ENCODE assay signal across 12 cellular contexts in genomic region chr4:15893967-15894366, GRCh38. TPM values are rescaled to one million over a fixed set of nuclear protein-coding genes. Genes with fewer than 3 reads are reported as not detected.
DNase-seq lines count a peak whose midpoint lies in the region; ATAC-seq, FAIRE-seq and TF ChIP-seq lines count a peak whose summit lies in the region.
"Had no signal": no experiment of that assay in that cellular context is flagged by ENCODE, and none has a peak within 500 bp of the region (broad histone marks: within the 10 kb centered on the region; RNA-seq: fewer than 3 reads in every experiment).

No MANE protein-coding gene starts in this region.

- H3K27me3 ChIP-seq in left lung (no peaks in the 10 kb centered on the region), HepG2 (ENCODE audit: control insufficient read depth in 1 of 2, insufficient read depth in 2 of 2, low read length in 2 of 2) (no peaks in the 10 kb centered on the region)
- H3K27me3 ChIP-seq: BLaER1, right atrium auricular region had no signal

- no peaks in the 10 kb centered on the region for H3K36me3 Mint-ChIP-seq in progenitor cell of endocrine pancreas (ENCODE audit: insufficient read depth)
- H3K36me3 Mint-ChIP-seq: activated naive CD4-positive, alpha-beta T cell treated with anti-CD3 and anti-CD28 coated beads, Interleukin-2, amount 10 ng/mL, durations not matched to agents 7 days and 5 days had no signal

- H3K9me3 ChIP-seq in left lung (no peaks in the 10 kb centered on the region), HepG2 (ENCODE audit: low read length) (no peaks in the 10 kb centered on the region)
- H3K9me3 ChIP-seq: BLaER1, right atrium auricular region had no signal

- TF ChIP-seq RAD21 in HepG2 (CRISPR knock-in tag; IDR thresholded peaks at IDR 0.05), result no peak

- H3K4me3 ChIP-seq in left lung (no peak overlapping the region), HepG2 (replicated peaks in 1 of 3; ENCODE audit: insufficient read depth in 1 of 3, low read depth in 2 of 3, low read length in 3 of 3) (no peak overlapping the region)
- H3K4me3 ChIP-seq: BLaER1, right atrium auricular region had no signal

- H3K4me3 Mint-ChIP-seq in progenitor cell of endocrine pancreas (ENCODE audit: low read depth), result no peak overlapping the region
- H3K4me3 Mint-ChIP-seq: activated naive CD4-positive, alpha-beta T cell treated with anti-CD3 and anti-CD28 coated beads, Interleukin-2, amount 10 ng/mL, durations not matched to agents 7 days and 5 days had no signal

- in situ Hi-C loops in ACHN (cut with HindIII; ENCODE audit: low pct_ligation_motif_present, low pct_unique_long_range_greater_than_20kb, low sequenced_read_pairs) (no loop called here), HepG2 (cut with HindIII; ENCODE audit: extremely low pct_ligation_motif_present, low pct_unique_long_range_greater_than_20kb) (no loop called here)

- H3K4me1 ChIP-seq in left lung (no peaks in the 10 kb centered on the region), HepG2 (ENCODE audit: insufficient read depth, low read length) (no peaks in the 10 kb centered on the region)
- H3K4me1 ChIP-seq: right atrium auricular region had no signal

- H3K27ac Mint-ChIP-seq in progenitor cell of endocrine pancreas, result no peak overlapping the region
- H3K27ac Mint-ChIP-seq: activated naive CD4-positive, alpha-beta T cell treated with anti-CD3 and anti-CD28 coated beads, Interleukin-2, amount 10 ng/mL, durations not matched to agents 7 days and 5 days had no signal

- no peak for TF ChIP-seq CTCF in left lung (IDR thresholded peaks at IDR 0.05)
- TF ChIP-seq CTCF in HepG2 (CRISPR knock-in tag; IDR thresholded peaks at IDR 0.05), result no peak
- TF ChIP-seq CTCF in progenitor cell of endocrine pancreas (IDR thresholded peaks at IDR 0.05; ENCODE audit: unreplicated experiment), result no peak

- TF ChIP-seq EP300 in HepG2 (IDR thresholded peaks at IDR 0.05; ENCODE audit: low read depth in 2 of 2, low read length in 2 of 2), result no peak
- no peak for TF ChIP-seq EP300 in HepG2 (CRISPR knock-in tag; IDR thresholded peaks at IDR 0.05; ENCODE audit: borderline replicate concordance)

- peaks cover 8% of the 10 kb centered on the region for H3K27me3 Mint-ChIP-seq in progenitor cell of endocrine pancreas

- FAIRE-seq in HepG2 (lab: Jason Lieb, UNC), result no peak

- intact Hi-C loops in left lung (cut with DNase I), result no loop called here
- intact Hi-C loops in HepG2 (cut with micrococcal nuclease; ENCODE audit: unreplicated experiment), result no loop called here

- no peak overlapping the region for H2AFZ ChIP-seq in HepG2 (ENCODE audit: low read length)

- DNase-seq in ACHN, result peak; percentile 85
- peak; percentile 86 for DNase-seq in HT-29 (ENCODE audit: low spot score)
- DNase-seq in brain pericyte (ENCODE audit: low read depth, low spot score), result peak; percentile 29
- no peak for DNase-seq in left lung
- DNase-seq in HepG2 (ENCODE audit: low spot score), result no peak
- DNase-seq in progenitor cell of endocrine pancreas (ENCODE audit: low spot score, unreplicated experiment), result no peak
- DNase-seq: activated naive CD4-positive, alpha-beta T cell treated with anti-CD3 and anti-CD28 coated beads, Interleukin-2, amount 10 ng/mL, durations not matched to agents 7 days and 5 days had no signal

- H3K27ac ChIP-seq in left lung, result peak overlapping the region in 1 of 2 donors; percentile 67
- H3K27ac ChIP-seq in HepG2 (ENCODE audit: extremely low read length, insufficient read depth, low read length), result no peak overlapping the region
- H3K27ac ChIP-seq: BLaER1, right atrium auricular region had no signal

- no peak for TF ChIP-seq POLR2A in HepG2 (IDR thresholded peaks at IDR 0.05; ENCODE audit: insufficient read depth in 1 of 2, low read depth in 2 of 2, low read length in 2 of 2)

- POLR2A ChIA-PET in HepG2 (lab: Yijun Ruan, JAX), result no interaction called here

- H3K4me2 ChIP-seq in HepG2 (ENCODE audit: low read depth, low read length), result no peak overlapping the region
- H3K4me2 ChIP-seq: BLaER1 had no signal

- CTCF ChIA-PET in HepG2 (lab: Yijun Ruan, JAX; ENCODE audit: low intra/inter-chr PET ratio, low total read pairs), result no interaction called here

- H3K9ac ChIP-seq in HepG2 (ENCODE audit: insufficient read depth, low read depth, low read length), result no peak overlapping the region
- H3K9ac ChIP-seq: BLaER1 had no signal

- no peaks in the 10 kb centered on the region for H3K4me1 Mint-ChIP-seq in progenitor cell of endocrine pancreas (ENCODE audit: low read depth)
- H3K4me1 Mint-ChIP-seq: activated naive CD4-positive, alpha-beta T cell treated with anti-CD3 and anti-CD28 coated beads, Interleukin-2, amount 10 ng/mL, durations not matched to agents 7 days and 5 days had no signal

- H3K9me3 Mint-ChIP-seq in progenitor cell of endocrine pancreas (ENCODE audit: low read depth), result no peaks in the 10 kb centered on the region
- H3K9me3 Mint-ChIP-seq: activated naive CD4-positive, alpha-beta T cell treated with anti-CD3 and anti-CD28 coated beads, Interleukin-2, amount 10 ng/mL, durations not matched to agents 7 days and 5 days had no signal

- peak; percentile 95 for ATAC-seq in left lung
- no peak for ATAC-seq in HepG2
- no peak for ATAC-seq in GM21717 (IDR thresholded peaks at IDR 0.05; ENCODE audit: unreplicated experiment)
- ATAC-seq in HG02610 (IDR thresholded peaks at IDR 0.05; ENCODE audit: unreplicated experiment), result no peak

- 23% methylated on average over 4 of the region's 4 CpGs for WGBS in HepG2 (ENCODE audit: low lambda C conversion rate)

- no peaks in the 10 kb centered on the region for H4K20me1 ChIP-seq in HepG2 (ENCODE audit: insufficient read depth, low read length)
- H4K20me1 ChIP-seq: BLaER1 had no signal

- H3K79me2 ChIP-seq in HepG2 (ENCODE audit: insufficient read depth, low read length), result no peaks in the 10 kb centered on the region

- no TSS peak for BruUV-seq in HepG2 (replicated peaks; lab: Mats Ljungman, UMichigan)

- no peaks in the 10 kb centered on the region for H3K36me3 ChIP-seq in left lung
- H3K36me3 ChIP-seq in HepG2 (replicated peaks in 1 of 2; ENCODE audit: control insufficient read depth in 1 of 2, insufficient read depth in 2 of 2, low read length in 2 of 2), result no peaks in the 10 kb centered on the region
- H3K36me3 ChIP-seq: BLaER1, right atrium auricular region had no signal

TF ChIP-seq in HepG2, 621 proteins besides CTCF, POLR2A, EP300 and RAD21 (continues in another document):
- no peak for TF ChIP-seq KDM5B (CRISPR knock-in tag; IDR thresholded peaks at IDR 0.05; ENCODE audit: borderline replicate concordance)
- no peak for TF ChIP-seq ZNF547 (CRISPR knock-in tag; IDR thresholded peaks at IDR 0.05)
- no peak for TF ChIP-seq ZNF75D (CRISPR knock-in tag; IDR thresholded peaks at IDR 0.05; ENCODE audit: borderline replicate concordance)
- no peak for TF ChIP-seq ZNF317 (CRISPR knock-in tag; IDR thresholded peaks at IDR 0.05)
- no peak for TF ChIP-seq ZNF124 (CRISPR knock-in tag; IDR thresholded peaks at IDR 0.05)
- TF ChIP-seq, protein P1, sequence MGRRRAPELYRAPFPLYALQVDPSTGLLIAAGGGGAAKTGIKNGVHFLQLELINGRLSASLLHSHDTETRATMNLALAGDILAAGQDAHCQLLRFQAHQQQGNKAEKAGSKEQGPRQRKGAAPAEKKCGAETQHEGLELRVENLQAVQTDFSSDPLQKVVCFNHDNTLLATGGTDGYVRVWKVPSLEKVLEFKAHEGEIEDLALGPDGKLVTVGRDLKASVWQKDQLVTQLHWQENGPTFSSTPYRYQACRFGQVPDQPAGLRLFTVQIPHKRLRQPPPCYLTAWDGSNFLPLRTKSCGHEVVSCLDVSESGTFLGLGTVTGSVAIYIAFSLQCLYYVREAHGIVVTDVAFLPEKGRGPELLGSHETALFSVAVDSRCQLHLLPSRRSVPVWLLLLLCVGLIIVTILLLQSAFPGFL (CRISPR knock-in tag; IDR thresholded peaks at IDR 0.05), result no peak

RNA-seq across cellular contexts. Expression of gene FGFBP1, which starts 44.6 kb away (rescaled TPM):
- total RNA-seq in HT-29 (2014; rRNA removed; shearing (Covaris generic)), result 0.36 and 0.81 TPM in 2 replicates
- 10 to 100 TPM in 1 of 2 donors, under 1 TPM in 1; 0.67 to 52.1 TPM for total RNA-seq in left lung
- not detected in 2 replicates for total RNA-seq in HepG2 (2016; rRNA removed; fragmentation: Illumina TruSeq; extraction: Trizol)
- total RNA-seq in HepG2 (2016; cell fraction: cytosol; rRNA removed; fragmentation: Illumina TruSeq; extraction: Trizol; ENCODE audit: low read depth), result not detected in 2 replicates
- total RNA-seq in HepG2 (2016; cell fraction: insoluble cytoplasmic fraction; rRNA removed; fragmentation: Illumina TruSeq; extraction: Trizol), result not detected in 2 replicates
- not detected in 2 replicates for total RNA-seq in HepG2 (2016; cell fraction: membrane; rRNA removed; fragmentation: Illumina TruSeq; extraction: Trizol)
- total RNA-seq in HepG2 (2016; cell fraction: nucleus; rRNA removed; fragmentation: Illumina TruSeq; extraction: Trizol), result not detected in 2 replicates
- polyA plus RNA-seq in HepG2 (2011; rRNA removed), result not detected in 2 replicates
- polyA plus RNA-seq in HepG2 (2011; cell fraction: cytosol; rRNA removed), result not detected in 2 replicates
- not detected in 2 replicates for polyA plus RNA-seq in HepG2 (2011; cell fraction: nucleus; rRNA removed)
- polyA plus RNA-seq in HepG2 (2012), result not detected in 2 replicates
- polyA plus RNA-seq in HepG2 (2016; cell fraction: cytosol; fragmentation: Illumina TruSeq; extraction: Trizol; ENCODE audit: low read depth), result not detected in 2 replicates
- polyA plus RNA-seq in HepG2 (2016; cell fraction: insoluble cytoplasmic fraction; fragmentation: Illumina TruSeq; extraction: Trizol; ENCODE audit: low read depth), result not detected in 2 replicates
- not detected in 2 replicates for polyA plus RNA-seq in HepG2 (2016; cell fraction: membrane; fragmentation: Illumina TruSeq; extraction: Trizol; ENCODE audit: low read depth)
- polyA plus RNA-seq in HepG2 (2016; cell fraction: nucleus; fragmentation: Illumina TruSeq; extraction: Trizol; ENCODE audit: insufficient read depth, low read depth), result not detected in 2 replicates
- 2.8 TPM in 1 of 2 replicates, not detected in the other for polyA minus RNA-seq in HepG2 (2011; rRNA and poly(A)+ RNA removed; ENCODE audit: low replicate concordance)
- polyA minus RNA-seq in HepG2 (2011; cell fraction: cytosol; rRNA and poly(A)+ RNA removed), result not detected in 2 replicates
- not detected in 2 replicates for polyA minus RNA-seq in HepG2 (2011; cell fraction: nucleus; rRNA and poly(A)+ RNA removed)
- not detected in 2 replicates for total RNA-seq in progenitor cell of endocrine pancreas
- total RNA-seq: liver had no signal
- polyA plus RNA-seq: liver had no signal

Comparison
In these comparisons a context has a peak if more than half of its experiments do, and no peak if none do; other contexts are left out.
1. DNase-seq: peak in ACHN (single experiment), HT-29 (single experiment) and brain pericyte (single experiment); none in left lung (0 of 2), HepG2 (single experiment) and progenitor cell of endocrine pancreas (single experiment).